In the genomic region with DNA sequence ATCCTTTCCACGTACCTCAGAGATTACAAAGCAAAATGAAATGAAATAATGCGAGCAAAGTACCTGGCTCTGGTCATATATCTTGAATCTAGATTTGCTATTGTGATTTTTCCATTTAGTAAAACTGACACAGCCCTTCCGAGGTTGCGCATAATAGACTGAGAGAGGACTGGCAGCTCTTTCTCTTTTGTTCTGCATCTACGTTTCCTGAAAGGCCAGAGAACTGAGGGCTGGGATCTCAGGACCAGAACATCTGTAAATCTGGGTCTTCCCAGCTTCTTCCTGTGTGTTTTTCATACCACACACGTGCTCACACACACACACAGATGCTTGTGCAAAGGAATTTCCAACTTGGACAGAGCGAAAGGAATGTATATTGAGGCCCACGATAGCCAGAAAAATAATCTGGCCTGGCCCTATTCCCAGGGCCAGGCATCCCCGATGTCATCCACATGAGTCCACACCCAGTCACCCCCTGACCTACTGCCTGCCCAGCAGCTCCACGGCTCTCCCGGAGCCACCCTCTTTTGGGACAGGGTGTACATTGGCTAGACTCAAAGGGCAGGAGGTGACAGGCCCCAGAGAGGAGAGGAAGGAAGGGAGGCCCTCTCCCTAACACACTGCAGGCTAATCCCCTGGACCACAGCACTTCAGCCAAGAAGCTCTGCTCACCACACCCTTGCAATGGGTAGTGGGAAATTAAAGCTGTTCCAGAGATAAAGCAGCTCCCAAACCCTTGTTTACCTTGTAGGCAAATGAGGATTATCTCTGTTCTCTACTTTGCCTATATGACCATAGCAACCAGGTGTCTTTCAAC, we compare ENCODE assay signal across 13 cellular contexts. TPM values are rescaled to one million over a fixed set of nuclear protein-coding genes. Genes with fewer than 3 reads are reported as not detected.
DNase-seq lines count a peak whose midpoint lies in the region; ATAC-seq, FAIRE-seq and TF ChIP-seq lines count a peak whose summit lies in the region.
"Had no signal": no experiment of that assay in that cellular context is flagged by ENCODE, and none has a peak within 500 bp of the region (broad histone marks: within the 10 kb centered on the region; RNA-seq: fewer than 3 reads in every experiment).

No MANE protein-coding gene starts in this region.

- H4K20me1 ChIP-seq in MM.1S (ENCODE audit: insufficient read depth, low read length) = no peaks in the 10 kb centered on the region

- no peak for TF ChIP-seq POLR2A in upper lobe of left lung (IDR thresholded peaks at IDR 0.05)

- 64 to 71% methylated on average over 8 to 11 of the region's 11 CpGs for WGBS in upper lobe of left lung, 2 donors
- WGBS in pancreas, 2 donors = 64 to 66% methylated on average over 11 of the region's 11 CpGs

- peak overlapping the region; percentile 45 for H3K4me2 ChIP-seq in MM.1S (ENCODE audit: low read depth, low read length)

- peak overlapping the region; percentile 36; the same call in 1 of the 2 replicates for H2AFZ ChIP-seq in MM.1S (ENCODE audit: low read length)

- H3K36me3 ChIP-seq in MM.1S (replicated peaks; ENCODE audit: insufficient read depth, low read length) (no peaks in the 10 kb centered on the region), upper lobe of left lung (no peaks in the 10 kb centered on the region), pancreas (no peaks in the 10 kb centered on the region)
- H3K36me3 ChIP-seq: breast epithelium, lower lobe of right lung, uterus had no signal

- H3K9ac ChIP-seq in MM.1S (ENCODE audit: low read length) = no peak overlapping the region; the same call in 1 of the 2 replicates

- H3F3A ChIP-seq in MM.1S (ENCODE audit: insufficient read depth, low read length) = 0 out of 2 replicates have a peak, but pooled peaks cover 11% of the 10 kb centered on the region

- ATAC-seq in left lobe of liver (peak; percentile 26), upper lobe of left lung (ENCODE audit: low FRiP score in 2 of 2) (peak; percentile 19 to 29), pancreas (no peak)

- FAIRE-seq in pancreas (lab: Jason Lieb, UNC) (no peak), RCC 7860 (lab: Jason Lieb, UNC) (no peak)

- H3K4me3 ChIP-seq in MM.1S (ENCODE audit: low read length) = no peak overlapping the region
- H3K4me3 ChIP-seq in upper lobe of left lung = no peak overlapping the region
- no peak overlapping the region for H3K4me3 ChIP-seq in pancreas
- H3K4me3 ChIP-seq: breast epithelium, lower lobe of right lung, uterus had no signal

- intact Hi-C loops in pancreas (cut with DNase I) = no loop called here

- H3K9me2 ChIP-seq in MM.1S (replicated peaks; ENCODE audit: insufficient read depth, low read length) = no peaks in the 10 kb centered on the region

- H3K9me3 ChIP-seq in MM.1S (replicated peaks; ENCODE audit: insufficient read depth, low read length) (no peaks in the 10 kb centered on the region), upper lobe of left lung (no peaks in the 10 kb centered on the region), pancreas (no peaks in the 10 kb centered on the region)
- H3K9me3 ChIP-seq: breast epithelium, lower lobe of right lung, uterus had no signal

- no peak for TF ChIP-seq EP300 in upper lobe of left lung (IDR thresholded peaks at IDR 0.05)

- H3K27ac ChIP-seq in MM.1S (ENCODE audit: low read length) (peak overlapping the region; percentile 42; the same call in 1 of the 2 replicates), upper lobe of left lung (no peak overlapping the region), pancreas (no peak overlapping the region)
- H3K27ac ChIP-seq: lower lobe of right lung, uterus had no signal

- TF ChIP-seq CTCF in MM.1S (IDR thresholded peaks at IDR 0.05; ENCODE audit: low read length) (no peak), upper lobe of left lung (IDR thresholded peaks at IDR 0.05) (no peak), pancreas (IDR thresholded peaks at IDR 0.05) (no peak)

- H3K4me1 ChIP-seq in MM.1S (ENCODE audit: low read length) (peaks cover 13% of the 10 kb centered on the region), upper lobe of left lung (no peaks in the 10 kb centered on the region), pancreas (no peaks in the 10 kb centered on the region)
- H3K4me1 ChIP-seq: breast epithelium, lower lobe of right lung, uterus had no signal

- H3K27me3 ChIP-seq in MM.1S (replicated peaks; ENCODE audit: insufficient read depth, low read length) = no peaks in the 10 kb centered on the region
- no peaks in the 10 kb centered on the region for H3K27me3 ChIP-seq in upper lobe of left lung
- H3K27me3 ChIP-seq in pancreas = no peaks in the 10 kb centered on the region
- H3K27me3 ChIP-seq: breast epithelium, uterus had no signal

- DNase-seq in MM.1S (peak; percentile 55), ecto neural progenitor cell (ENCODE audit: low spot score) (peak; percentile 40), left lobe of liver (ENCODE audit: low spot score) (no peak), upper lobe of left lung (no peak), pancreas (no peak), RCC 7860 (ENCODE audit: low spot score) (no peak), activated T-cell treated with anti-CD3 and anti-CD28 coated beads for 4 hours (no peak)
- DNase-seq: activated CD8-positive, alpha-beta memory T cell treated with anti-CD3 and anti-CD28 coated beads, Interleukin-2, amount 50 U/mL, for 48 hours; lower lobe of right lung; NCI-H2029; T-helper 9 cell had no signal

- no peaks in the 10 kb centered on the region for H3K79me2 ChIP-seq in MM.1S (ENCODE audit: low read length)

RNA-seq across cellular contexts. Expression of a gene that starts 41.8 kb away (rescaled TPM):
- total RNA-seq in left lobe of liver = 11.5 TPM
- total RNA-seq in upper lobe of left lung = 10 to 100 TPM in 5 of 6 donors, 1 to 10 TPM in 1; 7.4 to 39.8 (median 26.6) TPM
- total RNA-seq in pancreas = 10 to 100 TPM in 5 of 6 donors, 1 to 10 TPM in 1; 8.3 to 19.1 (median 13.3) TPM
- polyA plus RNA-seq in pancreas = 10 to 100 TPM; 19.7 to 28.0 TPM

Comparison
In these comparisons a context has a peak if more than half of its experiments do, and no peak if none do; other contexts are left out.
1. DNase-seq: peak in MM.1S (single experiment) and ecto neural progenitor cell (single experiment); none in left lobe of liver (single experiment), upper lobe of left lung (0 of 2), pancreas (0 of 6), RCC 7860 (single experiment) and activated T-cell treated with anti-CD3 and anti-CD28 coated beads for 4 hours (single experiment).
2. ATAC-seq: peak in left lobe of liver (single experiment) and upper lobe of left lung (2 of 2); none in pancreas (0 of 4).